In the genomic region with DNA sequence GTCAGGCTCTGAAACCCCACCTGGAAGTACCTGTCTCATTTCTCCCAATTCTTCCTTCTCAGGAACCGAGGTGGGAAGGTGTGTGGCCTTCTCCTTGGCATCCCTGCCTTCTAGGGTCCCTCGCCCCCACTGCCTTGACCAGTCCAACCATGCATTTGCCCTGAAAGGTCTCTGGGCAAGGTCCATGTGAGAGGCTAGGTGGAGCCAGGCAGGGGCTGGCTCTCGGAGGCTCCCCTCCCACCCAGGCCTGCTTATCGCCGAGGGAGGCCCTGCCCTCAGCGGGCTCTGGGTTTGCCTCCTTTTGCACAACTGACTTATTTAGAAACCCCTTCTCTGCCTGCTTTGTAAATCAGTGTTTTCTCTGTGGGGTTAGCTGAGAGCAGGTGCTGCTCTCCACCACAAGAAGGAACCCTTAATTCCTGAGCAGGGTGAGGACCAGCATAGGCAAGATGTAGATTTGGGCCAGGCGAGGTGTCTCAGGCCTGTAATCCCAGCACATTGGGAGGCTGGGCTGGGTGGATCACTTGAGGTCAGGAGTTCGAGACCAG, we compare ENCODE assay signal across 14 cellular contexts. TPM values are rescaled to one million over a fixed set of nuclear protein-coding genes. Genes with fewer than 3 reads are reported as not detected.
DNase-seq lines count a peak whose midpoint lies in the region; ATAC-seq, FAIRE-seq and TF ChIP-seq lines count a peak whose summit lies in the region.
"Had no signal": no experiment of that assay in that cellular context is flagged by ENCODE, and none has a peak within 500 bp of the region (broad histone marks: within the 10 kb centered on the region; RNA-seq: fewer than 3 reads in every experiment).

No MANE protein-coding gene starts in this region.

- no peak for TF ChIP-seq CTCF in DND-41 (IDR thresholded peaks at IDR 0.05; ENCODE audit: borderline replicate concordance, extremely low read depth, low read length, poor library complexity, severe bottlenecking)
- TF ChIP-seq CTCF in activated CD8-positive, alpha-beta T cell treated with anti-CD3 and anti-CD28 coated beads for 36 hours (IDR thresholded peaks at IDR 0.05) = no peak

- no peak overlapping the region for H3K9ac ChIP-seq in DND-41 (ENCODE audit: low read depth, low read length)

- H2AFZ ChIP-seq in DND-41 (ENCODE audit: low read depth, low read length) = no peak overlapping the region
- H2AFZ ChIP-seq: PC-9 had no signal

- H3K4me3 ChIP-seq in DND-41 (ENCODE audit: low read depth in 1 of 2, low read length in 2 of 2) = no peak overlapping the region
- H3K4me3 ChIP-seq: breast epithelium, PC-9 had no signal

- no peaks in the 10 kb centered on the region for H3K4me1 ChIP-seq in DND-41 (ENCODE audit: insufficient read depth, low read length)
- H3K4me1 ChIP-seq: breast epithelium had no signal

- peaks cover 55% of the 10 kb centered on the region for H3K4me1 Mint-ChIP-seq in activated CD8-positive, alpha-beta T cell treated with anti-CD3 and anti-CD28 coated beads for 36 hours (ENCODE audit: low read depth)
- peaks cover 77% of the 10 kb centered on the region for H3K4me1 Mint-ChIP-seq in memory B cell

- no peaks in the 10 kb centered on the region for H3K9me3 Mint-ChIP-seq in activated CD8-positive, alpha-beta T cell treated with anti-CD3 and anti-CD28 coated beads for 36 hours
- no peaks in the 10 kb centered on the region for H3K9me3 Mint-ChIP-seq in memory B cell

- peak overlapping the region; percentile 35; the same call in 1 of the 2 replicates for H3K27ac ChIP-seq in DND-41 (ENCODE audit: low read length)
- H3K27ac ChIP-seq: breast epithelium, PC-9 had no signal

- CTCF ChIA-PET in activated CD8-positive, alpha-beta T cell treated with anti-CD3 and anti-CD28 coated beads for 36 hours (lab: Charles Lee) = interaction anchor here (1.8 to 10.1 kb wide), 7 partner anchors 8 to 162 kb away, joined by 5 to 307 read pairs (median 8); a partner anchor contains a TSS

- H3K36me3 Mint-ChIP-seq in activated CD8-positive, alpha-beta T cell treated with anti-CD3 and anti-CD28 coated beads for 36 hours (ENCODE audit: low read depth) = peaks cover 73% of the 10 kb centered on the region
- peaks cover 37% of the 10 kb centered on the region for H3K36me3 Mint-ChIP-seq in memory B cell

- no peak for DNase-seq in DND-41
- no peak for DNase-seq in activated CD8-positive, alpha-beta T cell treated with anti-CD3 and anti-CD28 coated beads for 36 hours
- no peak for DNase-seq in memory B cell (ENCODE audit: low spot score in 2 of 2)
- no peak for DNase-seq in NCI-H510A treated with DMSO at 0.1 percent for 48 hours (lab: John Stamatoyannopoulos, UW)
- no peak for DNase-seq in frontal cortex (ENCODE audit: low spot score in 2 of 2)
- no peak for DNase-seq in sciatic nerve (ENCODE audit: low spot score)
- DNase-seq in iPS-NIHi11 (ENCODE audit: low spot score) = no peak
- DNase-seq: activated CD8-positive, alpha-beta memory T cell treated with anti-CD3 and anti-CD28 coated beads, Interleukin-2, amount 50 U/mL, for 48 hours; NCI-H2171; PC-9; T-helper 9 cell had no signal

- ATAC-seq in DND-41 (ENCODE audit: insufficient read depth, low read depth) (no peak), GM21786 (IDR thresholded peaks at IDR 0.05; ENCODE audit: unreplicated experiment) (peak; percentile 19), memory B cell (ENCODE audit: low read depth) (no peak), sciatic nerve (no peak)
- no peak for ATAC-seq in activated CD8-positive, alpha-beta T cell treated with anti-CD3 and anti-CD28 coated beads for 36 hours
- ATAC-seq: esophagus mucosa had no signal

- H3K27me3 ChIP-seq in DND-41 (ENCODE audit: insufficient read depth, low read length, poor library complexity) = no peaks in the 10 kb centered on the region
- H3K27me3 ChIP-seq: breast epithelium had no signal

- H4K20me1 ChIP-seq in DND-41 (ENCODE audit: insufficient read depth, low read length) = peaks cover 41% of the 10 kb centered on the region

- no peaks in the 10 kb centered on the region for H3K79me2 ChIP-seq in DND-41 (ENCODE audit: insufficient read depth, low read length)

- H3K27ac Mint-ChIP-seq in activated CD8-positive, alpha-beta T cell treated with anti-CD3 and anti-CD28 coated beads for 36 hours = peak overlapping the region; percentile 68
- H3K27ac Mint-ChIP-seq in memory B cell = peak overlapping the region; percentile 98

- H3K27me3 Mint-ChIP-seq in activated CD8-positive, alpha-beta T cell treated with anti-CD3 and anti-CD28 coated beads for 36 hours = no peaks in the 10 kb centered on the region
- H3K27me3 Mint-ChIP-seq in memory B cell = no peaks in the 10 kb centered on the region

- H3K4me2 ChIP-seq in DND-41 (ENCODE audit: insufficient read depth, low read length) = no peak overlapping the region
- H3K4me2 ChIP-seq: PC-9 had no signal

- no peak overlapping the region for H3K4me3 Mint-ChIP-seq in activated CD8-positive, alpha-beta T cell treated with anti-CD3 and anti-CD28 coated beads for 36 hours
- H3K4me3 Mint-ChIP-seq in memory B cell = peak overlapping the region; percentile 63

- no peak for FAIRE-seq in frontal cortex (lab: Jason Lieb, UNC)

- H3K9me3 ChIP-seq in DND-41 (ENCODE audit: insufficient read depth, low read length, severe bottlenecking) = no peaks in the 10 kb centered on the region
- H3K9me3 ChIP-seq: breast epithelium had no signal

- intact Hi-C loops in activated CD8-positive, alpha-beta T cell treated with anti-CD3 and anti-CD28 coated beads for 36 hours (cut with micrococcal nuclease) = no loop called here
- intact Hi-C loops in sciatic nerve (cut with DNase I) = no loop called here

- POLR2A ChIA-PET in activated CD8-positive, alpha-beta T cell treated with anti-CD3 and anti-CD28 coated beads for 36 hours (lab: Charles Lee) = interaction anchor here (0.6 to 2.9 kb wide), 6 partner anchors 9 to 52 kb away, joined by 3 to 15 read pairs (median 4); no protein-coding TSS in a partner anchor

- peaks cover 92% of the 10 kb centered on the region for H3K36me3 ChIP-seq in DND-41 (ENCODE audit: insufficient read depth, low read length)
- H3K36me3 ChIP-seq: breast epithelium had no signal

RNA-seq across cellular contexts. Expression of a gene that starts 47.7 kb away (rescaled TPM):
- 100 to 1,000 TPM; 289 to 319 TPM for total RNA-seq in activated CD8-positive, alpha-beta T cell treated with anti-CD3 and anti-CD28 coated beads for 36 hours
- 6.5 TPM for total RNA-seq in frontal cortex
- 127 TPM for total RNA-seq in sciatic nerve

Comparison
In these comparisons a context has a peak if more than half of its experiments do, and no peak if none do; other contexts are left out.
1. RNA of a gene that starts 47.7 kb away (total RNA-seq): 289 to 319 TPM in activated CD8-positive, alpha-beta T cell treated with anti-CD3 and anti-CD28 coated beads for 36 hours and 127 TPM in sciatic nerve (single experiment); 6.5 TPM in frontal cortex (single experiment); every median in the first group is over 10 times any median in the second.